Comparison of ENCODE assay signal across 15 cellular contexts in the genomic region with DNA sequence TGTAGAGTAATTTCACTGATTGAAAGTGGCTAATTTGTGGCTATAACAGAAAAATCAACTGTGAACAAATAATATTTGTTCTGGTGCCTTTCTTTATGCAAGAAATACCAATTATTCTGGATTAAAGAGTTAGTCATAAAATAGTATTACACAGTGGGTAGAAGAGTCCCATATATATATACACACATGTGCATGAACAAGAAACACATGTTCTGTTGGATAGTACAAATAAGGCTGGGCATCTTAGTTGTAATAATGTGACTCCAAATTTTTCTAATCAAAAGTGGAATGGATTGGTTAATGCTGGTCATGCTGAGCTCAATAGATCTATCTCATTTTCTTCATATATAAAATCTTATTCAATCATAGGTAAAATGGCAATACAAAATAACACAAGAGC.
A peak's percentile ranks its signal among the peaks of the same experiment; 100 is the strongest.
DNase-seq lines count a peak whose midpoint lies in the region; ATAC-seq and TF ChIP-seq lines count a peak whose summit lies in the region.
"Had no signal": no experiment of that assay in that cellular context is flagged by ENCODE, and none has a peak within 500 bp of the region (broad histone marks: within the 10 kb centered on the region; RNA-seq: fewer than 3 reads in every experiment).

No MANE protein-coding gene starts in this region.

- peaks cover 24% of the 10 kb centered on the region for H3K9me3 ChIP-seq in adipocyte (ENCODE audit: control insufficient read depth, low read length)
- peaks cover 32% of the 10 kb centered on the region for H3K9me3 ChIP-seq in mesenchymal stem cell (ENCODE audit: control insufficient read depth, low read length)
- no peaks in the 10 kb centered on the region for H3K9me3 ChIP-seq in skeletal muscle satellite cell (replicated peaks; ENCODE audit: low read length)
- H3K9me3 ChIP-seq: BE2C, HAP-1 had no signal

- H3K4me1 ChIP-seq in adipocyte (ENCODE audit: control insufficient read depth, insufficient read depth, low read length) (peaks cover 24% of the 10 kb centered on the region), mesenchymal stem cell (ENCODE audit: control insufficient read depth, insufficient read depth, low read depth, low read length) (peaks cover 2% of the 10 kb centered on the region), skeletal muscle satellite cell (ENCODE audit: control insufficient read depth, insufficient read depth, low read length) (peaks cover 18% of the 10 kb centered on the region)
- H3K4me1 ChIP-seq: BE2C, HAP-1 had no signal

- H3K27me3 Mint-ChIP-seq in HFFc6 (ENCODE audit: insufficient read depth): peaks cover 6% of the 10 kb centered on the region; the same call in 1 of the 2 replicates

- no peak overlapping the region for H2AK5ac ChIP-seq in mesenchymal stem cell (ENCODE audit: low read length, severe bottlenecking)

- H3K4me2 ChIP-seq in mesenchymal stem cell (ENCODE audit: low read length, poor library complexity, severe bottlenecking) (no peak overlapping the region), skeletal muscle satellite cell (ENCODE audit: low read length) (peak overlapping the region; percentile 64)

- no peak overlapping the region for H3K23ac ChIP-seq in mesenchymal stem cell (ENCODE audit: low read length in 2 of 2)

- no peak for TF ChIP-seq CTCF in HFFc6 (IDR thresholded peaks at IDR 0.05)

- H3K36me3 ChIP-seq in adipocyte (ENCODE audit: control insufficient read depth, insufficient read depth, low read length, severe bottlenecking) (no peaks in the 10 kb centered on the region), mesenchymal stem cell (ENCODE audit: control insufficient read depth in 1 of 2, insufficient read depth in 2 of 2, low read depth in 1 of 2, low read length in 2 of 2) (no peaks in the 10 kb centered on the region), skeletal muscle satellite cell (ENCODE audit: insufficient read depth, low read length) (no peaks in the 10 kb centered on the region)
- H3K36me3 ChIP-seq: BE2C, HAP-1 had no signal

- H3K27me3 ChIP-seq in adipocyte (replicated peaks; ENCODE audit: control insufficient read depth, insufficient read depth, low read length) (no peaks in the 10 kb centered on the region), mesenchymal stem cell (ENCODE audit: control insufficient read depth in 1 of 2, insufficient read depth in 1 of 2, low read length in 2 of 2) (no peaks in the 10 kb centered on the region), skeletal muscle satellite cell (ENCODE audit: control insufficient read depth, insufficient read depth, low read length) (no peaks in the 10 kb centered on the region)

- H3K4ac ChIP-seq in mesenchymal stem cell (ENCODE audit: low read depth in 1 of 2, low read length in 2 of 2): no peak overlapping the region

- H2AFZ ChIP-seq in mesenchymal stem cell (ENCODE audit: low read depth, low read length): no peak overlapping the region

- no peak for ATAC-seq in HG02678 (IDR thresholded peaks at IDR 0.05; ENCODE audit: unreplicated experiment)

- no peaks in the 10 kb centered on the region for H3K79me1 ChIP-seq in mesenchymal stem cell (replicated peaks; ENCODE audit: low read length, poor library complexity, severe bottlenecking)

- no peak overlapping the region for H2BK15ac ChIP-seq in mesenchymal stem cell (ENCODE audit: low read depth, poor library complexity, severe bottlenecking)

- H3K4me1 Mint-ChIP-seq in HFFc6 (ENCODE audit: low read depth): peaks cover 38% of the 10 kb centered on the region
- H3K4me1 Mint-ChIP-seq: CD4-positive, alpha-beta memory T cell had no signal

- peak overlapping the region; percentile 87; the same call in 1 of the 2 replicates for H3K27ac Mint-ChIP-seq in HFFc6
- H3K27ac Mint-ChIP-seq: CD4-positive, alpha-beta memory T cell had no signal

- no peak overlapping the region for H3K14ac ChIP-seq in mesenchymal stem cell (ENCODE audit: low read length in 2 of 2)

- DNase-seq in HFFc6: no peak
- no peak for DNase-seq in adipocyte (ENCODE audit: low read depth)
- DNase-seq in mesenchymal stem cell: no peak
- no peak for DNase-seq in NCI-H1105 (lab: John Stamatoyannopoulos, UW)
- no peak for DNase-seq in OCI-M2 (lab: John Stamatoyannopoulos, UW; ENCODE audit: unreplicated experiment)
- DNase-seq in effector CD8-positive, alpha-beta T cell (lab: John Stamatoyannopoulos, UW): no peak
- DNase-seq: BE2C; CD4-positive, alpha-beta memory T cell; DMS153; DND-41; GDM1 had no signal

- H4K91ac ChIP-seq in mesenchymal stem cell (ENCODE audit: low read length): no peak overlapping the region

- H2BK120ac ChIP-seq in mesenchymal stem cell (ENCODE audit: low read depth, low read length): no peak overlapping the region

- H3K9ac ChIP-seq in adipocyte (ENCODE audit: low read length): peak overlapping the region; percentile 49
- peak overlapping the region; percentile 72 for H3K9ac ChIP-seq in mesenchymal stem cell (ENCODE audit: low read length)
- peak overlapping the region; percentile 69 for H3K9ac ChIP-seq in skeletal muscle satellite cell (ENCODE audit: low read depth, low read length)

- no peak overlapping the region for H4K8ac ChIP-seq in mesenchymal stem cell (ENCODE audit: low read length)

- H3K9me3 Mint-ChIP-seq in HFFc6: peaks cover 51% of the 10 kb centered on the region

- peaks cover 38% of the 10 kb centered on the region for H3K36me3 Mint-ChIP-seq in HFFc6 (ENCODE audit: low read depth)
- H3K36me3 Mint-ChIP-seq: CD4-positive, alpha-beta memory T cell had no signal

- no peak overlapping the region for H3K18ac ChIP-seq in mesenchymal stem cell (ENCODE audit: low read depth in 1 of 2, low read length in 2 of 2)

- H3K4me3 Mint-ChIP-seq in HFFc6: peak overlapping the region; percentile 80; the same call in 1 of the 2 replicates
- H3K4me3 Mint-ChIP-seq: CD4-positive, alpha-beta memory T cell had no signal

- H2BK12ac ChIP-seq in mesenchymal stem cell (ENCODE audit: low read length in 2 of 2): no peak overlapping the region

- H3K4me3 ChIP-seq in adipocyte (ENCODE audit: low read length) (peak overlapping the region; percentile 45), mesenchymal stem cell (ENCODE audit: insufficient read depth in 1 of 2, low read depth in 1 of 2, low read length in 2 of 2) (peak overlapping the region in 1 of 2 experiments; percentile 54), skeletal muscle satellite cell (ENCODE audit: low read length) (no peak overlapping the region)
- H3K4me3 ChIP-seq: HAP-1 had no signal

- H2BK5ac ChIP-seq in mesenchymal stem cell (ENCODE audit: low read depth, low read length, poor library complexity, severe bottlenecking): no peak overlapping the region

- H3K27ac ChIP-seq in mesenchymal stem cell (ENCODE audit: low read length, poor library complexity, severe bottlenecking): peak overlapping the region; percentile 60
- H3K27ac ChIP-seq: C4-2B had no signal
